ENCODE assay signal across 18 cellular contexts in the genomic region with DNA sequence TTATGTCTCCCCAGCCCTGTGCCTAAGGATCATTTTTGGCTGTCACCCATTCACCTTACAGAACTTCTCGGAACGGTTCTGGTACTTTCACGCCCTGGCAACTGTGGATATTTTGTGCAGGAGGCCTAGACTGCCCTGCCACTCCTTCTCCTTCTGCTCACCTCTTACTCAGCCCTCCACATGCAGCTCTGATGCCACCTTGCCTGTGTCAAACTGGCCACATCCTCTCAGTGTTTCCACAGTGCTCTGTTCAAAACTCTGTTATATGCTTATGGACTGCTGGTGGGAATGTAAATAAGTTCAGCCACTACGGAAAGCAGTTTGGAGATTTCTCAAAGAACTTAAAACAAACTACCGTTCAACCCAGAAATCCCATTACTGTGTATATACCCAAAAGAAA.
"Had no signal": no experiment of that assay in that cellular context is flagged by ENCODE, and none has a peak within 500 bp of the region (broad histone marks: within the 10 kb centered on the region; RNA-seq: fewer than 3 reads in every experiment).

No MANE protein-coding gene starts in this region.

- H3K27ac Mint-ChIP-seq: activated T-cell treated with anti-CD3 and anti-CD28 coated beads, Interleukin-2, amount 50 U/mL, for 72 hours had no signal

- H3K9me3 Mint-ChIP-seq: activated T-cell treated with anti-CD3 and anti-CD28 coated beads, Interleukin-2, amount 50 U/mL, for 72 hours; central memory CD8-positive, alpha-beta T cell; naive B cell had no signal

- H3K4me3 Mint-ChIP-seq: activated T-cell treated with anti-CD3 and anti-CD28 coated beads, Interleukin-2, amount 50 U/mL, for 72 hours; central memory CD8-positive, alpha-beta T cell; naive B cell had no signal

- H3K27me3 Mint-ChIP-seq: central memory CD8-positive, alpha-beta T cell; naive B cell had no signal

- DNase-seq: activated CD4-positive, alpha-beta T cell treated with anti-CD3 and anti-CD28 coated beads for 1 hour; activated CD8-positive, alpha-beta memory T cell treated with anti-CD3 and anti-CD28 coated beads, Interleukin-2, amount 50 U/mL, for 48 hours; activated effector memory CD4-positive, alpha-beta T cell treated with anti-CD3 and anti-CD28 coated beads, Interleukin-2, amount 50 U/mL, for 16 hours; activated naive CD4-positive, alpha-beta T cell treated with anti-CD3 and anti-CD28 coated beads, Interleukin-2, amount 50 U/mL, for 16 hours; activated T-cell treated with anti-CD3 and anti-CD28 coated beads, Interleukin-2, amount 50 U/mL, for 72 hours; amniotic stem cell; effector memory CD4-positive, alpha-beta T cell; foreskin keratinocyte; kidney; lower lobe of right lung; naive B cell; ovary; stimulated activated CD4-positive, alpha-beta T cell treated with anti-CD3 and anti-CD28 coated beads, Interleukin-4, amount 100 ng/mL, for 4 hours; testis; trophoblast cell; uterus had no signal

- ATAC-seq: activated T-cell treated with anti-CD3 and anti-CD28 coated beads, Interleukin-2, amount 50 U/mL, for 72 hours; foreskin keratinocyte; left lobe of liver; lower lobe of right lung had no signal
